ENCODE assay signal across 8 cellular contexts in the genomic region with DNA sequence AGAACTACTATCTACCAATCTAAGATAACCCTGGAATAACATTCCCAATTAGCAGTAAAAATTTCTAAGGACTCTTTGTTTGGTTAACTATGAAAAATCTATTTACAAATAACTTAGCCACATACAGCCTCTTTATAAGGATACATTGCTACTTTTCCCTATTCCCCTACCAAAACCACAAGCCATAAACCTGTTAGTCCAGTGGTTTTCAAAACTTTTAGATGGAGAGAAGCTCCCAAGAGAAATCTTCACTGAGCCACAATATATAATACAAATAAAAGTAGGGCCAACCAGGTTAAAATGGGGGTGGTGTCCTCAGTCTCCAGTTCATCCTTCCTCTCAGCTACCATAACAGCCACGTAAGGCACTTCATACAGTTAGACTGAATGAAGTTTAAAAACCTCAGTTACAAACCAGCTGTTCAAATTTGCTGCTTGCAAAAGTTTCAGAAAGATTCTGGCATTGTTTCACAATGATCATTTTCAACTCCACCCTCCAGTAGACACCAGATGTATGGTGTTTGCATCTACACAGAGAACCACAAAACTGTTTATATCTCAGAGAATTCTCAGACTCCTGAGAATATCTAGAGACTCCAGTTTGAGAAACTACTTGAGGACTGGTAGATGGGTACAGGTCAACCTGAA. TPM values are rescaled to one million over a fixed set of nuclear protein-coding genes. Genes with fewer than 3 reads are reported as not detected.
DNase-seq lines count a peak whose midpoint lies in the region; ATAC-seq and TF ChIP-seq lines count a peak whose summit lies in the region.

No MANE protein-coding gene starts in this region.

- H3K4me1 ChIP-seq in gastrocnemius medialis: peaks cover 46 to 55% of the 10 kb centered on the region in 2 donors

- H3K9me3 ChIP-seq in gastrocnemius medialis: no peaks in the 10 kb centered on the region

- H3K4me3 ChIP-seq in foreskin fibroblast (ENCODE audit: low read depth in 1 of 2, low read length in 2 of 2) (no peak overlapping the region), gastrocnemius medialis (no peak overlapping the region)

- DNase-seq in GM13977 (ENCODE audit: low spot score) (peak; percentile 59), foreskin fibroblast (peak; percentile 37 to 76), anterior cingulate cortex (lab: John Stamatoyannopoulos, UW) (no peak), NCI-H510A (lab: John Stamatoyannopoulos, UW) (no peak), gastrocnemius medialis (no peak)
- DNase-seq in activated CD4-positive, alpha-beta T cell treated with anti-CD3 and anti-CD28 coated beads, Interleukin-2, amount 50 U/mL, for 48 hours: no peak

- no peaks in the 10 kb centered on the region for H3K27me3 ChIP-seq in gastrocnemius medialis

- in situ Hi-C loops in GM13977 (cut with MboI; ENCODE audit: low pct_unique_long_range_greater_than_20kb, low sequenced_read_pairs, unreplicated experiment): no loop called here
- in situ Hi-C loops in gastrocnemius medialis (cut with MboI; ENCODE audit: low sequenced_read_pairs in 4 of 4): no loop called here

- no peak for TF ChIP-seq POLR2A in gastrocnemius medialis (IDR thresholded peaks at IDR 0.05)

- H3K4me1 Mint-ChIP-seq in IgD-negative memory B cell: peaks cover 45 to 59% (median 51%) of the 10 kb centered on the region in 3 donors

- no peak overlapping the region for H3K27ac ChIP-seq in gastrocnemius medialis

- peak overlapping the region in 2 of 4 donors; percentile 57 to 58 for H3K4me3 Mint-ChIP-seq in IgD-negative memory B cell

- no peaks in the 10 kb centered on the region for H3K9me3 Mint-ChIP-seq in IgD-negative memory B cell

- H3K36me3 ChIP-seq in gastrocnemius medialis: no peaks in the 10 kb centered on the region

- intact Hi-C loops in gastrocnemius medialis (cut with DNase I; ENCODE audit: low total_unique reads): no loop called here

- H3K27me3 Mint-ChIP-seq in IgD-negative memory B cell: no peaks in the 10 kb centered on the region

- H3K36me3 Mint-ChIP-seq in IgD-negative memory B cell: peaks cover 9% of the 10 kb centered on the region

- H3K27ac Mint-ChIP-seq in IgD-negative memory B cell: peak overlapping the region; percentile 11 to 53 (median 25)

- ATAC-seq in GM21737 (IDR thresholded peaks at IDR 0.05; ENCODE audit: unreplicated experiment): peak; percentile 89
- no peak for ATAC-seq in gastrocnemius medialis

- no peak for TF ChIP-seq CTCF in GM13977 (IDR thresholded peaks at IDR 0.05; ENCODE audit: extremely low read depth, insufficient read depth, missing control alignments)
- no peak for TF ChIP-seq CTCF in foreskin fibroblast (IDR thresholded peaks at IDR 0.05; ENCODE audit: low read depth, low read length)
- no peak for TF ChIP-seq CTCF in gastrocnemius medialis (IDR thresholded peaks at IDR 0.05 in 4 of 5, conservative IDR thresholded peaks at IDR 0.05 in 1 of 5)

RNA-seq across cellular contexts. Expression of a gene that starts 26.0 kb away (rescaled TPM):
- polyA plus RNA-seq in IgD-negative memory B cell: 13.7 TPM
- 10 to 100 TPM; 19.5 to 46.3 (median 33.3) TPM for total RNA-seq in gastrocnemius medialis

Comparison
In these comparisons a context has a peak if more than half of its experiments do, and no peak if none do; other contexts are left out.
1. DNase-seq: peak in GM13977 (single experiment) and foreskin fibroblast (2 of 2); none in anterior cingulate cortex (0 of 58), NCI-H510A (single experiment), gastrocnemius medialis (0 of 2) and activated CD4-positive, alpha-beta T cell treated with anti-CD3 and anti-CD28 coated beads, Interleukin-2, amount 50 U/mL, for 48 hours (0 of 2).